In the genomic region with DNA sequence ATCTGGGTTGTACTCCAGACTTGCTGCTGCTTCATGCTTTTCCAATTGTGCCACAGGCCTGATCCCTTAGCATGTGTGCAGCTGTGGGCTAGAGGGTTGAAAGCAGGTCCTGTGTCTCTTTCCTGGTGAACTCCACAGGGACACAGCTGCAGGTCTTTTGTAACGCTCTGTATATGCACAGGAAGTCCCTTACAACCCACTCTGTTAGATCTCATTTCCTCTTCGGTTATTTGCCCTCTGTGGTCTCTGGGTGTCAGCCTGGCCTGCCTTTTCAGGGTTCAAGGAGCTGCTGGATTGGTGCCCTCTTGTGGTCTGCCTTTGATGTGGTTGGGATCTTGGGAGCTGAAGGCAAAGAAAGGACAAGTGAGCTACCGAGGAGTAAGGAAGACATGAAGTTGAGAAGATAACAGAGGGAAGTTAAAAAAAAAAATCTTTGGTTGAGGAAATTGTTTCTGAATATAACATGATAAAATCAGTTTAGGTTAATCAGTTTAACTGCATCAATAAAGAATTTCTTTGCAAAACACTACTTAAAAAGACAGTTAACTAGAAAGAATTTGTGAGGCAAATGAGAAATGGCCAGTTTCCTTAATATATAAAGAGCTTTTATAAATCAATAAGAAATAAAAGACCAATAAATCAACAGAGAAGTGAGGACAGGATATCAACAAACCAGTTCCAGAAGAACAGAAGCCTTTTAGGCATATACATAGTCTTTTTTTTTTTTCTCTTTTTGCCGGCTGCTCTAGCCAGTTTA, we compare ENCODE assay signal across 8 cellular contexts. TPM values are rescaled to one million over a fixed set of nuclear protein-coding genes. Genes with fewer than 3 reads are reported as not detected.
A peak's percentile ranks its signal among the peaks of the same experiment; 100 is the strongest.
DNase-seq lines count a peak whose midpoint lies in the region; ATAC-seq, FAIRE-seq and TF ChIP-seq lines count a peak whose summit lies in the region.

No MANE protein-coding gene starts in this region.

- no peak overlapping the region for H2BK5ac ChIP-seq in trophoblast cell (ENCODE audit: low read depth, low read length, poor library complexity)

- peak; percentile 44 to 45 for TF ChIP-seq CTCF in endothelial cell of umbilical vein (IDR thresholded peaks at IDR 0.05; ENCODE audit: extremely low read depth in 1 of 2, insufficient read depth in 1 of 2, low read depth in 1 of 2, low read length in 2 of 2)

- intact Hi-C loops in endothelial cell of umbilical vein (cut with micrococcal nuclease) = loop anchor here (1.0 kb wide), 4 partner anchors 42 to 153 kb away; no protein-coding TSS in a partner anchor

- no peaks in the 10 kb centered on the region for H4K20me1 ChIP-seq in endothelial cell of umbilical vein (replicated peaks; ENCODE audit: control insufficient read depth, extremely low read depth, insufficient read depth, low read length)

- H3K9me1 ChIP-seq in endothelial cell of umbilical vein (replicated peaks; ENCODE audit: control insufficient read depth, extremely low read depth, insufficient read depth, low read length) = peaks cover 2% of the 10 kb centered on the region

- TF ChIP-seq POLR2A in endothelial cell of umbilical vein (IDR thresholded peaks at IDR 0.05; ENCODE audit: low read depth, low read length) = no peak

- H3K27ac ChIP-seq in endothelial cell of umbilical vein (ENCODE audit: insufficient read depth, low read depth, low read length) (peak overlapping the region; percentile 21), trophoblast cell (ENCODE audit: low read depth, low read length) (no peak overlapping the region)

- dilution Hi-C loops in endothelial cell of umbilical vein (cut with MboI; ENCODE audit: extremely low pct_ligation_motif_present, low sequenced_read_pairs) = no loop called here

- H2AK5ac ChIP-seq in trophoblast cell (ENCODE audit: low read length) = no peak overlapping the region

- WGBS in trophoblast cell (ENCODE audit: extremely low coverage, insufficient coverage, insufficient read length) = no CpG with 5 or more reads among the region's 4 CpGs

- no TSS peak for BruUV-seq in endothelial cell of umbilical vein (replicated peaks; lab: Mats Ljungman, UMichigan)

- H3K18ac ChIP-seq in trophoblast cell (ENCODE audit: low read length) = no peak overlapping the region

- peak; percentile 75 for FAIRE-seq in endothelial cell of umbilical vein (lab: Jason Lieb, UNC)

- H3K4me3 ChIP-seq in endothelial cell of umbilical vein (replicated peaks in 1 of 3; ENCODE audit: insufficient read depth in 1 of 3, low read depth in 1 of 3, low read length in 3 of 3) = no peak overlapping the region
- H3K4me3 ChIP-seq in trophoblast cell (ENCODE audit: low read depth, low read length) = no peak overlapping the region

- CTCF ChIA-PET in endothelial cell of umbilical vein (lab: Charles Lee) = interaction anchor here (0.7 to 2.2 kb wide), 14 partner anchors 12 to 273 kb away, joined by 3 to 27 read pairs (median 4); a partner anchor contains a TSS

- no peaks in the 10 kb centered on the region for H3K27me3 ChIP-seq in endothelial cell of umbilical vein (ENCODE audit: control insufficient read depth in 2 of 2, insufficient read depth in 2 of 2, low read length in 2 of 2)
- H3K27me3 ChIP-seq in trophoblast cell (ENCODE audit: insufficient read depth, low read length) = no peaks in the 10 kb centered on the region

- H3K9me3 ChIP-seq in endothelial cell of umbilical vein (replicated peaks; ENCODE audit: control insufficient read depth, insufficient read depth, low read length) (no peaks in the 10 kb centered on the region), trophoblast cell (ENCODE audit: insufficient read depth, low read depth, low read length) (no peaks in the 10 kb centered on the region)

- no peaks in the 10 kb centered on the region for H3K79me1 ChIP-seq in trophoblast cell (ENCODE audit: low read length)

- H3K79me2 ChIP-seq in endothelial cell of umbilical vein (ENCODE audit: control insufficient read depth, insufficient read depth, low read length) = peaks cover 96% of the 10 kb centered on the region
- H3K79me2 ChIP-seq in trophoblast cell (ENCODE audit: control insufficient read depth, insufficient read depth, low read length, poor library complexity) = no peaks in the 10 kb centered on the region

- H3K23ac ChIP-seq in trophoblast cell (ENCODE audit: low read length) = no peak overlapping the region

- H3K9ac ChIP-seq in endothelial cell of umbilical vein (replicated peaks; ENCODE audit: extremely low read depth, insufficient read depth, low read length) (no peak overlapping the region), trophoblast cell (ENCODE audit: low read length) (no peak overlapping the region)

- no peaks in the 10 kb centered on the region for H3K36me3 ChIP-seq in endothelial cell of umbilical vein (ENCODE audit: control insufficient read depth in 2 of 2, extremely low read depth in 1 of 2, insufficient read depth in 2 of 2, low read length in 2 of 2)
- no peaks in the 10 kb centered on the region for H3K36me3 ChIP-seq in trophoblast cell (ENCODE audit: control insufficient read depth in 1 of 2, insufficient read depth in 2 of 2, low read length in 2 of 2)

- H2BK12ac ChIP-seq in trophoblast cell (ENCODE audit: low read length) = no peak overlapping the region

- H4K8ac ChIP-seq in trophoblast cell (ENCODE audit: low read depth, low read length) = no peak overlapping the region

- no peak overlapping the region for H4K91ac ChIP-seq in trophoblast cell (ENCODE audit: low read depth, low read length)

- no peak overlapping the region for H2BK120ac ChIP-seq in trophoblast cell (ENCODE audit: insufficient read depth, low read length, poor library complexity)

- no peak overlapping the region for H4K12ac ChIP-seq in trophoblast cell (ENCODE audit: low read depth, low read length)

- ATAC-seq in HG02571 (IDR thresholded peaks at IDR 0.05; ENCODE audit: unreplicated experiment) = peak; percentile 75

- peak; percentile 60 for DNase-seq in NK-92 treated with Interleukin-12 subunit alpha and Interleukin-12 subunit beta, amount 100 ng/mL, for 24 hours (lab: John Stamatoyannopoulos, UW)
- DNase-seq in NK-92 (lab: John Stamatoyannopoulos, UW; ENCODE audit: unreplicated experiment) (no peak), MV-4-11 (lab: John Stamatoyannopoulos, UW) (peak; percentile 99), endothelial cell of umbilical vein (ENCODE audit: low read depth, low spot score) (peak; percentile 54), trophoblast cell (peak; percentile 19 to 63), NCI-H510A (lab: John Stamatoyannopoulos, UW) (no peak)
- peak; percentile 36 for DNase-seq in activated CD4-positive, alpha-beta T cell treated with anti-CD3 and anti-CD28 coated beads, Interleukin-2, amount 50 U/mL, for 1 hour

- H3K4me2 ChIP-seq in endothelial cell of umbilical vein (ENCODE audit: insufficient read depth, low read length) (no peak overlapping the region), trophoblast cell (ENCODE audit: low read length) (no peak overlapping the region)

- H3K4me1 ChIP-seq in endothelial cell of umbilical vein (ENCODE audit: control insufficient read depth, extremely low read depth, insufficient read depth, low read length) = peaks cover 10% of the 10 kb centered on the region
- peaks cover 2 to 9% of the 10 kb centered on the region in 2 experiments for H3K4me1 ChIP-seq in trophoblast cell (ENCODE audit: control insufficient read depth in 1 of 2, insufficient read depth in 2 of 2, low read length in 2 of 2)

- H3K4ac ChIP-seq in trophoblast cell (ENCODE audit: low read depth, low read length) = no peak overlapping the region

- H2AFZ ChIP-seq in endothelial cell of umbilical vein (ENCODE audit: low read depth, low read length) = no peak overlapping the region
- H2AFZ ChIP-seq in trophoblast cell (ENCODE audit: insufficient read depth, low read length, poor library complexity) = no peak overlapping the region

- H3K14ac ChIP-seq in trophoblast cell (ENCODE audit: low read length) = no peak overlapping the region

- POLR2A ChIA-PET in endothelial cell of umbilical vein (lab: Charles Lee) = no interaction called here

TF ChIP-seq in endothelial cell of umbilical vein, 7 proteins besides CTCF, POLR2A, EP300 and RAD21:
- no peak for TF ChIP-seq MYC (IDR thresholded peaks at IDR 0.05; ENCODE audit: low read depth, low read length)
- no peak for TF ChIP-seq POLR2AphosphoS5 (IDR thresholded peaks at IDR 0.05; ENCODE audit: insufficient read depth, low read depth, low read length)
- no peak for TF ChIP-seq JUN (IDR thresholded peaks at IDR 0.05; ENCODE audit: borderline replicate concordance, insufficient read depth, insufficient read length, low read depth)
- TF ChIP-seq EZH2 (IDR thresholded peaks at IDR 0.05; ENCODE audit: borderline replicate concordance, low read depth, low read length, severe bottlenecking) = no peak
- no peak for TF ChIP-seq GATA2 (IDR thresholded peaks at IDR 0.05; ENCODE audit: insufficient read depth, insufficient read length, low read depth, low read length)
TF ChIP-seq in endothelial cell of umbilical vein: peak in this region for 0.

RNA-seq across cellular contexts. Expression of a gene that starts 44.1 kb away (rescaled TPM):
- 62.3 and 68.4 TPM in 2 replicates for total RNA-seq in endothelial cell of umbilical vein
- 74.7 and 84.7 TPM in 2 replicates for polyA plus RNA-seq in endothelial cell of umbilical vein
- polyA plus RNA-seq in endothelial cell of umbilical vein (2011; cell fraction: cytosol; rRNA removed) = 82.8 and 96.1 TPM in 2 replicates
- 63.9 and 73.7 TPM in 2 replicates for polyA plus RNA-seq in endothelial cell of umbilical vein (2011; cell fraction: nucleus; rRNA removed)
- 55.9 and 60.3 TPM in 2 replicates for polyA plus RNA-seq in endothelial cell of umbilical vein (2012)
- polyA minus RNA-seq in endothelial cell of umbilical vein = 80.5 and 96.6 TPM in 2 replicates
- 100.0 TPM for polyA minus RNA-seq in endothelial cell of umbilical vein (2011; cell fraction: cytosol; rRNA and poly(A)+ RNA removed)
- polyA minus RNA-seq in endothelial cell of umbilical vein (2011; cell fraction: nucleus; rRNA and poly(A)+ RNA removed) = 40.4 and 53.0 TPM in 2 replicates
- 77.1 and 81.6 TPM in 2 replicates for polyA plus RNA-seq in trophoblast cell (2013)

Comparison
In these comparisons a context has a peak if more than half of its experiments do, and no peak if none do; other contexts are left out.
1. DNase-seq: peak in NK-92 treated with Interleukin-12 subunit alpha and Interleukin-12 subunit beta, amount 100 ng/mL, for 24 hours (single experiment), MV-4-11 (single experiment), activated CD4-positive, alpha-beta T cell treated with anti-CD3 and anti-CD28 coated beads, Interleukin-2, amount 50 U/mL, for 1 hour (single experiment), endothelial cell of umbilical vein (single experiment) and trophoblast cell (2 of 2); none in NK-92 (single experiment) and NCI-H510A (single experiment).